ENCODE assay signal across 10 cellular contexts in the genomic region with DNA sequence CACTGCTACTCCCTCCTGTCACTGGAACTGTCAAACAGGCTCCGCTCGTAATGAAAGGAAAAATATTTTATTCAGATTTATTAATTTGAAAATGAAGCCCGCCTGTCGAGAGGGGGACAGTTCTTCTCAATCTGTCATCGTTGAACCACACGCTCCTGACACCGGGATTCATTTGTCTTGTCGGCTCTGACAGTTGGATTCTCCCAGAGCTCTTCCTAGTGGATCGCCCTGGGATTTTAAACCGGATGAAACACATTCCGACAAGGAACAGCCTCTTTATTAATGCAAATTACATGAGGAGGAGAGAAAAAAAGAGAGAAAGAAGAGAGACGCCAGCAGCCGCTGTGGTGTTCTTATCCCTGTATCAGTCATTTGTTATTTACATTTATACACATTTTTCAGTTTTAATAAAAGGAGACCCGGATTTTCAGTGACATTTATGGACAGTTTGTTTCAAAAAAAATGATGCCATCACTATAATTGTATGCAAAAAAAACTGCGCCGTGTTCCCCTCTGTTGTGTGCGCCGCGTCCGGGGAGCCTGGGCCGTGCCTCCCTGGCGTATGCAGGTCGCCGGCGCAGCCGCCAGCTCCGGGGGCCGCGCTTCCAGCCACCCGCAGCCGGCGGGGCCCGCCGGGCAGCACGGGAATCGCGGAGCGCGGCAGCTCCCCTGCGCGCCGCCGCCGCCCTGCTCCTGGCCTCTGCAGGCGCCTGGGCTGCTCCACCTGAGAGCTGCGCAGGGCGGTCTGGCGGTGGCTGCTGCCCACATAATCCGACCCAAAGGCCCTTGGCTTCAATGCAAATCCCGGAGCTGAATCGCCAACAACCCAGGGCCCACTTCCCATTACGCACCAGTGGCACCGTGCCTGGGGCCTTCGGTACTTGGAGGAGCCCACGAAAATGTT.
DNase-seq lines count a peak whose midpoint lies in the region; TF ChIP-seq lines count a peak whose summit lies in the region.
"Had no signal": no experiment of that assay in that cellular context is flagged by ENCODE, and none has a peak within 500 bp of the region (broad histone marks: within the 10 kb centered on the region; RNA-seq: fewer than 3 reads in every experiment).

No MANE protein-coding gene starts in this region.

- peaks cover 2% of the 10 kb centered on the region for H3K36me3 Mint-ChIP-seq in chondrocyte (ENCODE audit: low read depth)
- H3K36me3 Mint-ChIP-seq in activated CD4-positive, alpha-beta memory T cell treated with anti-CD3 and anti-CD28 coated beads for 36 hours, result no peaks in the 10 kb centered on the region
- H3K36me3 Mint-ChIP-seq in activated naive CD4-positive, alpha-beta T cell treated with anti-CD3 and anti-CD28 coated beads, Interleukin-2, amount 10 ng/mL, durations not matched to agents 7 days and 5 days, result no peaks in the 10 kb centered on the region

- TF ChIP-seq CTCF in chondrocyte (IDR thresholded peaks at IDR 0.05) (no peak), kidney epithelial cell (IDR thresholded peaks at IDR 0.05; ENCODE audit: insufficient read depth, low read length, poor library complexity, severe bottlenecking) (no peak), suprapubic skin (IDR thresholded peaks at IDR 0.05) (no peak)

- TF ChIP-seq POLR2A in suprapubic skin (IDR thresholded peaks at IDR 0.05), result no peak

- no peak for TF ChIP-seq EP300 in suprapubic skin (IDR thresholded peaks at IDR 0.05)

- no peaks in the 10 kb centered on the region for H3K9me3 Mint-ChIP-seq in chondrocyte (ENCODE audit: low read depth)
- H3K9me3 Mint-ChIP-seq in activated CD4-positive, alpha-beta memory T cell treated with anti-CD3 and anti-CD28 coated beads for 36 hours, result peaks cover 4% of the 10 kb centered on the region
- H3K9me3 Mint-ChIP-seq in activated naive CD4-positive, alpha-beta T cell treated with anti-CD3 and anti-CD28 coated beads, Interleukin-2, amount 10 ng/mL, durations not matched to agents 7 days and 5 days, result no peaks in the 10 kb centered on the region
- H3K9me3 Mint-ChIP-seq: T-helper 1 cell treated with Interleukin-12 subunit alpha and Interleukin-12 subunit beta and Interleukin-4 antibody, amounts not matched to agents 30 μg/mL and 1 μg/mL, for 36 hours had no signal

- peak overlapping the region; percentile 71 for H3K4me3 Mint-ChIP-seq in chondrocyte (ENCODE audit: unreplicated experiment)
- H3K4me3 Mint-ChIP-seq in activated CD4-positive, alpha-beta memory T cell treated with anti-CD3 and anti-CD28 coated beads for 36 hours, result no peak overlapping the region
- no peak overlapping the region for H3K4me3 Mint-ChIP-seq in activated naive CD4-positive, alpha-beta T cell treated with anti-CD3 and anti-CD28 coated beads, Interleukin-2, amount 10 ng/mL, durations not matched to agents 7 days and 5 days
- H3K4me3 Mint-ChIP-seq: memory B cell; T-helper 1 cell treated with Interleukin-12 subunit alpha and Interleukin-12 subunit beta and Interleukin-4 antibody, amounts not matched to agents 30 μg/mL and 1 μg/mL, for 36 hours had no signal

- H3K9me3 ChIP-seq in suprapubic skin, result no peaks in the 10 kb centered on the region

- H3K27ac Mint-ChIP-seq in chondrocyte (ENCODE audit: unreplicated experiment), result no peak overlapping the region
- H3K27ac Mint-ChIP-seq in activated CD4-positive, alpha-beta memory T cell treated with anti-CD3 and anti-CD28 coated beads for 36 hours, result no peak overlapping the region
- no peak overlapping the region for H3K27ac Mint-ChIP-seq in activated naive CD4-positive, alpha-beta T cell treated with anti-CD3 and anti-CD28 coated beads, Interleukin-2, amount 10 ng/mL, durations not matched to agents 7 days and 5 days
- H3K27ac Mint-ChIP-seq: memory B cell; T-helper 1 cell treated with Interleukin-12 subunit alpha and Interleukin-12 subunit beta and Interleukin-4 antibody, amounts not matched to agents 30 μg/mL and 1 μg/mL, for 36 hours had no signal

- peak; percentile 80 for DNase-seq in NCI-H1092 treated with DMSO at 0.1 percent for 48 hours (lab: John Stamatoyannopoulos, UW)
- no peak for DNase-seq in chondrocyte (ENCODE audit: low spot score)
- no peak for DNase-seq in kidney epithelial cell (ENCODE audit: low read depth)
- no peak for DNase-seq in suprapubic skin (ENCODE audit: low spot score in 2 of 2)
- DNase-seq in GF-D8 (lab: John Stamatoyannopoulos, UW), result no peak
- no peak for DNase-seq in NCI-H146 treated with DMSO at 0.1 percent for 48 hours (lab: John Stamatoyannopoulos, UW; ENCODE audit: unreplicated experiment)
- no peak for DNase-seq in activated CD4-positive, alpha-beta memory T cell treated with anti-CD3 and anti-CD28 coated beads for 36 hours
- no peak for DNase-seq in activated naive CD4-positive, alpha-beta T cell treated with anti-CD3 and anti-CD28 coated beads, Interleukin-2, amount 10 ng/mL, durations not matched to agents 7 days and 5 days

- POLR2A ChIA-PET in activated CD4-positive, alpha-beta memory T cell treated with anti-CD3 and anti-CD28 coated beads for 36 hours (lab: Charles Lee), result no interaction called here

- H3K4me1 Mint-ChIP-seq in chondrocyte (ENCODE audit: low read depth), result peaks cover 9% of the 10 kb centered on the region
- no peaks in the 10 kb centered on the region for H3K4me1 Mint-ChIP-seq in activated CD4-positive, alpha-beta memory T cell treated with anti-CD3 and anti-CD28 coated beads for 36 hours (ENCODE audit: low read depth)
- no peaks in the 10 kb centered on the region for H3K4me1 Mint-ChIP-seq in activated naive CD4-positive, alpha-beta T cell treated with anti-CD3 and anti-CD28 coated beads, Interleukin-2, amount 10 ng/mL, durations not matched to agents 7 days and 5 days

- intact Hi-C loops in activated CD4-positive, alpha-beta memory T cell treated with anti-CD3 and anti-CD28 coated beads for 36 hours (cut with micrococcal nuclease), result no loop called here

- no peak overlapping the region for H3K27ac ChIP-seq in suprapubic skin

- H3K36me3 ChIP-seq in kidney epithelial cell (ENCODE audit: control insufficient read depth, insufficient read depth, low read length) (no peaks in the 10 kb centered on the region), suprapubic skin (no peaks in the 10 kb centered on the region)

- CTCF ChIA-PET in activated CD4-positive, alpha-beta memory T cell treated with anti-CD3 and anti-CD28 coated beads for 36 hours (lab: Charles Lee), result no interaction called here
- CTCF ChIA-PET in activated naive CD4-positive, alpha-beta T cell treated with anti-CD3 and anti-CD28 coated beads, Interleukin-2, amount 10 ng/mL, durations not matched to agents 7 days and 5 days (lab: Charles Lee), result no interaction called here

- H3K4me1 ChIP-seq in suprapubic skin, result peaks cover 6% of the 10 kb centered on the region

- peaks cover 31% of the 10 kb centered on the region for H3K27me3 Mint-ChIP-seq in chondrocyte (ENCODE audit: low read depth)
- H3K27me3 Mint-ChIP-seq in activated CD4-positive, alpha-beta memory T cell treated with anti-CD3 and anti-CD28 coated beads for 36 hours, result peaks cover 4% of the 10 kb centered on the region
- H3K27me3 Mint-ChIP-seq in activated naive CD4-positive, alpha-beta T cell treated with anti-CD3 and anti-CD28 coated beads, Interleukin-2, amount 10 ng/mL, durations not matched to agents 7 days and 5 days, result peaks cover 5% of the 10 kb centered on the region

- H3K27me3 ChIP-seq in kidney epithelial cell (ENCODE audit: control insufficient read depth, insufficient read depth, low read length) (no peaks in the 10 kb centered on the region), suprapubic skin (no peaks in the 10 kb centered on the region)

- peak overlapping the region; percentile 31 for H3K4me3 ChIP-seq in kidney epithelial cell (ENCODE audit: low read depth, low read length)
- peak overlapping the region; percentile 56 for H3K4me3 ChIP-seq in suprapubic skin

- WGBS in suprapubic skin, result 3% methylated on average over 39 of the region's 55 CpGs
